ENCODE assay signal across 20 cellular contexts in the genomic region with DNA sequence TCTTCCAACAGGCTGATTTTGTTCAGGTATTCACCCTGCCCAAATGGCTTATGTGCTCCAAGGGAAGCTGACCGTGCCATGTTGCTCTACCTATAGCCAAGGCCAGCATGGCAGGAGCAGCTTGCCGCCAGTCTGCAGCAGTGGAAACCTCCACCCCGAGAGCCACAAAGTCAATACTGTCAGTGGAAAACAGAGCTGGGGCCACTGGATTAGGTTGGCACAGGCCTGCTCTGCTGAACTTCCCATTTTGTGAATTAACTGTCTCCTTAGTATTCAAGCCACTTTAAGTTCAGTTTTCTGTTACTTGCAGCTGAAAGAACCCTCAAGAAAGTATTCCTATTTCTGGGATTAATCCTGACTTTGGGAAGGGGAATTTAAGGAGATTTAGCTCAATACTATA.
A peak's percentile ranks its signal among the peaks of the same experiment; 100 is the strongest.
DNase-seq lines count a peak whose midpoint lies in the region; ATAC-seq and TF ChIP-seq lines count a peak whose summit lies in the region.
"Had no signal": no experiment of that assay in that cellular context is flagged by ENCODE, and none has a peak within 500 bp of the region (broad histone marks: within the 10 kb centered on the region; RNA-seq: fewer than 3 reads in every experiment).

No MANE protein-coding gene starts in this region.

- no peaks in the 10 kb centered on the region for H3K9me3 ChIP-seq in CD4-positive, alpha-beta memory T cell (ENCODE audit: control insufficient read depth in 1 of 2, low read length in 2 of 2)
- H3K9me3 ChIP-seq: psoas muscle, uterus had no signal

- no peaks in the 10 kb centered on the region for H3K27me3 ChIP-seq in CD4-positive, alpha-beta memory T cell (ENCODE audit: insufficient read depth, low read length)
- H3K27me3 ChIP-seq: uterus had no signal

- POLR2A ChIA-PET in activated naive CD8-positive, alpha-beta T cell treated with anti-CD3 and anti-CD28 coated beads, Interleukin-2, amount 10 ng/mL, durations not matched to agents 7 days and 5 days (lab: Charles Lee): no interaction called here
- POLR2A ChIA-PET in CD4-positive, alpha-beta memory T cell (lab: Charles Lee; ENCODE audit: partially characterized antibody): no interaction called here

- H3K4me1 ChIP-seq in CD4-positive, alpha-beta memory T cell (ENCODE audit: insufficient read depth, low read length): peaks cover 6% of the 10 kb centered on the region
- H3K4me1 ChIP-seq: uterus had no signal

- no peak for ATAC-seq in activated naive CD8-positive, alpha-beta T cell treated with anti-CD3 and anti-CD28 coated beads, Interleukin-2, amount 10 ng/mL, durations not matched to agents 7 days and 5 days (ENCODE audit: low read depth)
- ATAC-seq in GM21825 (IDR thresholded peaks at IDR 0.05; ENCODE audit: unreplicated experiment): no peak
- ATAC-seq: Panc1, psoas muscle, SK-N-SH treated with all-trans-retinoic acid at 6 μM for 48 hours had no signal

- intact Hi-C loops in CD4-positive, alpha-beta memory T cell (cut with micrococcal nuclease): loop anchor here (10.0 kb wide), 1 partner anchor 194 kb away; no protein-coding TSS in a partner anchor

- TF ChIP-seq CTCF in type B pancreatic cell (conservative IDR thresholded peaks at IDR 0.05): no peak

- H3K36me3 ChIP-seq in CD4-positive, alpha-beta memory T cell (ENCODE audit: insufficient read depth, low read length): no peaks in the 10 kb centered on the region
- H3K36me3 ChIP-seq: uterus had no signal

- peak overlapping the region; percentile 12 for H3K27ac Mint-ChIP-seq in activated naive CD8-positive, alpha-beta T cell treated with anti-CD3 and anti-CD28 coated beads, Interleukin-2, amount 10 ng/mL, durations not matched to agents 7 days and 5 days
- no peak overlapping the region for H3K27ac Mint-ChIP-seq in activated naive CD8-positive, alpha-beta T cell treated with anti-CD3 and anti-CD28 coated beads for 36 hours
- no peak overlapping the region for H3K27ac Mint-ChIP-seq in type B pancreatic cell
- H3K27ac Mint-ChIP-seq in CD4-positive, alpha-beta memory T cell: no peak overlapping the region

- H3K27me3 Mint-ChIP-seq in activated naive CD8-positive, alpha-beta T cell treated with anti-CD3 and anti-CD28 coated beads, Interleukin-2, amount 10 ng/mL, durations not matched to agents 7 days and 5 days: no peaks in the 10 kb centered on the region
- H3K27me3 Mint-ChIP-seq in activated naive CD8-positive, alpha-beta T cell treated with anti-CD3 and anti-CD28 coated beads for 36 hours: peaks cover 19% of the 10 kb centered on the region
- H3K27me3 Mint-ChIP-seq in type B pancreatic cell: no peaks in the 10 kb centered on the region
- no peaks in the 10 kb centered on the region for H3K27me3 Mint-ChIP-seq in CD4-positive, alpha-beta memory T cell

- no peaks in the 10 kb centered on the region for H3K9me3 Mint-ChIP-seq in activated naive CD8-positive, alpha-beta T cell treated with anti-CD3 and anti-CD28 coated beads, Interleukin-2, amount 10 ng/mL, durations not matched to agents 7 days and 5 days
- no peaks in the 10 kb centered on the region for H3K9me3 Mint-ChIP-seq in activated naive CD8-positive, alpha-beta T cell treated with anti-CD3 and anti-CD28 coated beads for 36 hours
- no peaks in the 10 kb centered on the region for H3K9me3 Mint-ChIP-seq in type B pancreatic cell
- no peaks in the 10 kb centered on the region for H3K9me3 Mint-ChIP-seq in CD4-positive, alpha-beta memory T cell

- no peak overlapping the region for H3K27ac ChIP-seq in CD4-positive, alpha-beta memory T cell (ENCODE audit: low read depth, low read length)
- H3K27ac ChIP-seq: psoas muscle, uterus had no signal

- no peak overlapping the region for H3K4me3 ChIP-seq in CD4-positive, alpha-beta memory T cell (ENCODE audit: low read length in 2 of 2)
- H3K4me3 ChIP-seq: psoas muscle, uterus had no signal

- no peak for DNase-seq in activated naive CD8-positive, alpha-beta T cell treated with anti-CD3 and anti-CD28 coated beads, Interleukin-2, amount 10 ng/mL, durations not matched to agents 7 days and 5 days
- DNase-seq in activated naive CD8-positive, alpha-beta T cell treated with anti-CD3 and anti-CD28 coated beads for 36 hours: no peak
- DNase-seq in NOMO-1 treated with dmso at 0.1 percent for 144 hours (lab: John Stamatoyannopoulos, UW; ENCODE audit: unreplicated experiment) (peak; percentile 38), ecto neural progenitor cell (ENCODE audit: low spot score) (peak; percentile 12), type B pancreatic cell (ENCODE audit: extremely low spot score, unreplicated experiment) (peak; percentile 20), inferior parietal cortex (ENCODE audit: extremely low spot score) (no peak)
- no peak for DNase-seq in CD4-positive, alpha-beta memory T cell
- DNase-seq: activated CD4-positive, alpha-beta T cell treated with anti-CD3 and anti-CD28 coated beads for 48 hours; activated gamma-delta T cell; dermis blood vessel endothelial cell; NCI-H1105 treated with DMSO at 0.1 percent for 48 hours; NCI-H526; psoas muscle; small intestine; stimulated activated CD4-positive, alpha-beta T cell treated with anti-CD3 and anti-CD28 coated beads, Interleukin-4, amount 100 ng/mL, for 4 hours; uterus had no signal

- peaks cover 31% of the 10 kb centered on the region for H3K36me3 Mint-ChIP-seq in activated naive CD8-positive, alpha-beta T cell treated with anti-CD3 and anti-CD28 coated beads, Interleukin-2, amount 10 ng/mL, durations not matched to agents 7 days and 5 days
- H3K36me3 Mint-ChIP-seq in activated naive CD8-positive, alpha-beta T cell treated with anti-CD3 and anti-CD28 coated beads for 36 hours: no peaks in the 10 kb centered on the region
- no peaks in the 10 kb centered on the region for H3K36me3 Mint-ChIP-seq in type B pancreatic cell
- H3K36me3 Mint-ChIP-seq in CD4-positive, alpha-beta memory T cell: no peaks in the 10 kb centered on the region

- peaks cover 67% of the 10 kb centered on the region for H3K4me1 Mint-ChIP-seq in activated naive CD8-positive, alpha-beta T cell treated with anti-CD3 and anti-CD28 coated beads, Interleukin-2, amount 10 ng/mL, durations not matched to agents 7 days and 5 days
- peaks cover 15% of the 10 kb centered on the region for H3K4me1 Mint-ChIP-seq in activated naive CD8-positive, alpha-beta T cell treated with anti-CD3 and anti-CD28 coated beads for 36 hours
- H3K4me1 Mint-ChIP-seq in type B pancreatic cell (ENCODE audit: unreplicated experiment): no peaks in the 10 kb centered on the region
- H3K4me1 Mint-ChIP-seq in CD4-positive, alpha-beta memory T cell: peaks cover 3 to 7% (median 3%) of the 10 kb centered on the region in 4 donors
- H3K4me1 Mint-ChIP-seq: neural crest cell had no signal

- no peak overlapping the region for H3K4me3 Mint-ChIP-seq in activated naive CD8-positive, alpha-beta T cell treated with anti-CD3 and anti-CD28 coated beads, Interleukin-2, amount 10 ng/mL, durations not matched to agents 7 days and 5 days
- H3K4me3 Mint-ChIP-seq in activated naive CD8-positive, alpha-beta T cell treated with anti-CD3 and anti-CD28 coated beads for 36 hours: no peak overlapping the region
- H3K4me3 Mint-ChIP-seq in type B pancreatic cell: no peak overlapping the region
- no peak overlapping the region for H3K4me3 Mint-ChIP-seq in CD4-positive, alpha-beta memory T cell
- H3K4me3 Mint-ChIP-seq: neural crest cell had no signal

- CTCF ChIA-PET in CD4-positive, alpha-beta memory T cell (lab: Charles Lee; ENCODE audit: partially characterized antibody): interaction anchor here (0.5 to 2.0 kb wide), 4 partner anchors 12 to 431 kb away, joined by 3 to 9 read pairs (median 4); no protein-coding TSS in a partner anchor

Comparison
In these comparisons a context has a peak if more than half of its experiments do, and no peak if none do; other contexts are left out.
1. DNase-seq: peak in NOMO-1 treated with dmso at 0.1 percent for 144 hours (single experiment), ecto neural progenitor cell (single experiment) and type B pancreatic cell (single experiment); none in activated naive CD8-positive, alpha-beta T cell treated with anti-CD3 and anti-CD28 coated beads, Interleukin-2, amount 10 ng/mL, durations not matched to agents 7 days and 5 days (single experiment), activated naive CD8-positive, alpha-beta T cell treated with anti-CD3 and anti-CD28 coated beads for 36 hours (single experiment), inferior parietal cortex (single experiment) and CD4-positive, alpha-beta memory T cell (0 of 5).